ENCODE assay signal across 14 cellular contexts in genomic region chr3:108159128-108159527, GRCh38.
"Had no signal": no experiment of that assay in that cellular context is flagged by ENCODE, and none has a peak within 500 bp of the region (broad histone marks: within the 10 kb centered on the region; RNA-seq: fewer than 3 reads in every experiment).

No MANE protein-coding gene starts in this region.

- H3K9ac ChIP-seq: parathyroid adenoma had no signal

- H3K27ac ChIP-seq: brain microvascular endothelial cell, left ventricle myocardium inferior, parathyroid adenoma, thyroid gland had no signal

- H3K4me1 ChIP-seq: left ventricle myocardium inferior, parathyroid adenoma, thyroid gland had no signal

- H2AFZ ChIP-seq: parathyroid adenoma had no signal

- H3K4me3 ChIP-seq: left ventricle myocardium inferior, thyroid gland had no signal

- H3K79me2 ChIP-seq: parathyroid adenoma had no signal

- H3K36me3 ChIP-seq: brain microvascular endothelial cell had no signal

- ATAC-seq: effector memory CD8-positive, alpha-beta T cell; naive thymus-derived CD8-positive, alpha-beta T cell; stimulated activated naive B cell treated with anti-CD40 and anti-IgM and Interleukin-4, amounts not matched to agents 10 μg/mL and 1 μg/mL and 100 μg/mL, for 72 hours had no signal

- DNase-seq: activated CD4-positive, alpha-beta T cell treated with anti-CD3 and anti-CD28 coated beads, Interleukin-2, amount 10 ng/mL, durations not matched to agents 7 days and 5 days; activated CD8-positive, alpha-beta memory T cell treated with anti-CD3 and anti-CD28 coated beads for 24 hours; activated gamma-delta T cell treated with Interleukin-2 at 50 U/mL for 16 hours; activated naive CD8-positive, alpha-beta T cell treated with anti-CD3 and anti-CD28 coated beads for 36 hours; brain microvascular endothelial cell; cerebellar nuclear complex; effector memory CD8-positive, alpha-beta T cell; hippocampal formation; kidney; left ventricle myocardium inferior; naive thymus-derived CD8-positive, alpha-beta T cell; stimulated activated naive B cell treated with anti-CD40 and anti-IgM and Interleukin-4, amounts not matched to agents 10 μg/mL and 1 μg/mL and 100 μg/mL, for 72 hours; thyroid gland had no signal

- H3K27me3 ChIP-seq: brain microvascular endothelial cell, thyroid gland had no signal

- H3K9me3 ChIP-seq: left ventricle myocardium inferior, thyroid gland had no signal
